ENCODE assay signal across 7 cellular contexts in genomic region chr22:28106601-28107000, GRCh38.
"Had no signal": no experiment of that assay in that cellular context is flagged by ENCODE, and none has a peak within 500 bp of the region (broad histone marks: within the 10 kb centered on the region; RNA-seq: fewer than 3 reads in every experiment).

No MANE protein-coding gene starts in this region.

- H3K4me1 Mint-ChIP-seq: IgD-negative memory B cell had no signal

- H2AFZ ChIP-seq: GM23338 had no signal

- H3K4me3 Mint-ChIP-seq: GM23338, H9, IgD-negative memory B cell had no signal

- H3K27ac Mint-ChIP-seq: GM23338, H9, IgD-negative memory B cell had no signal

- H3K9me3 Mint-ChIP-seq: GM23338, H9, IgD-negative memory B cell had no signal

- H3K27me3 Mint-ChIP-seq: IgD-negative memory B cell had no signal

- ATAC-seq: GM23338, HepG2 had no signal

- H3K27ac ChIP-seq: HL-60 had no signal

- H3K4me2 ChIP-seq: GM23338 had no signal

- H3K4me3 ChIP-seq: GM23338 had no signal

- H3K36me3 Mint-ChIP-seq: IgD-negative memory B cell had no signal

- DNase-seq: H9, HCEC 1CT, KBM-7 had no signal
